8 cellular contexts compared by ENCODE assay signal in genomic region chr12:118135788-118136558, GRCh38. TPM values are rescaled to one million over a fixed set of nuclear protein-coding genes. Genes with fewer than 3 reads are reported as not detected.
A peak's percentile ranks its signal among the peaks of the same experiment; 100 is the strongest.
DNase-seq lines count a peak whose midpoint lies in the region; ATAC-seq, FAIRE-seq and TF ChIP-seq lines count a peak whose summit lies in the region.

Gene PEBP1 (plus strand): TSS chr12:118136124. CDS start chr12:118136210, 86 bp downstream.

- no peak within 1 kb of the TSS for H2BK20ac ChIP-seq in H9 (ENCODE audit: low read depth, low read length, poor library complexity, severe bottlenecking)

- no CpG with 5 or more reads among the region's 70 CpGs for WGBS in H9 (ENCODE audit: extremely low coverage, insufficient read length, low lambda C conversion rate)

- no peaks in the 10 kb centered on the region for H3K27me3 Mint-ChIP-seq in H9 (ENCODE audit: low read depth)

- H2BK5ac ChIP-seq in H9 (ENCODE audit: insufficient read length, low read length): no peak within 1 kb of the TSS

- peak; percentile 40 for FAIRE-seq in G401.6 (lab: Jason Lieb, UNC)

- H3K14ac ChIP-seq in H9 (ENCODE audit: insufficient read depth, low read length): peak within 1 kb of the TSS; percentile 85

- peak within 1 kb of the TSS; percentile 89 for H3K4me3 Mint-ChIP-seq in H9

- no peak within 1 kb of the TSS for H4K5ac ChIP-seq in H9 (ENCODE audit: insufficient read length, low read depth, low read length)

- H3K79me2 ChIP-seq in H9 (ENCODE audit: insufficient read depth, low read length): peaks cover 22% of the 10 kb centered on the region; the same call in 1 of the 2 replicates

- H3K9me3 Mint-ChIP-seq in H9: peaks cover 0 to 3% of the 10 kb centered on the region in 2 experiments; a peak in 2 of 5 replicates

- TF ChIP-seq CTCF in H9 (conservative IDR thresholded peaks at IDR 0.05) (no peak), foreskin keratinocyte (conservative IDR thresholded peaks at IDR 0.05) (peak; percentile 1)

- no peak within 1 kb of the TSS for H3K56ac ChIP-seq in H9 (ENCODE audit: insufficient read length, low read depth, low read length)

- H2BK12ac ChIP-seq in H9 (ENCODE audit: insufficient read length, low read depth, low read length): no peak within 1 kb of the TSS

- H3K4me3 ChIP-seq in MG63 (peak within 1 kb of the TSS; percentile 97), SJSA1 (peak within 1 kb of the TSS; percentile 80), neuron (ENCODE audit: low read length) (peak within 1 kb of the TSS; percentile 86)

- DNase-seq in H9 (peak; percentile 95), MG63 (peak; percentile 97), SJSA1 (ENCODE audit: low read depth in 1 of 2, low spot score in 2 of 2) (peak; percentile 76 to 92), foreskin keratinocyte (peak; percentile 61 to 80), stromal cell of bone marrow (ENCODE audit: low read depth) (peak; percentile 86)
- peak; percentile 74 to 92 (median 82) for DNase-seq in activated naive CD4-positive, alpha-beta T cell (lab: John Stamatoyannopoulos, UW)

- no peak within 1 kb of the TSS for H4K91ac ChIP-seq in H9 (ENCODE audit: insufficient read length, low read depth, low read length)

- no peak within 1 kb of the TSS for H2AK5ac ChIP-seq in H9 (ENCODE audit: insufficient read length, low read length)

- H3T11ph ChIP-seq in H9 (ENCODE audit: low read length): no peak within 1 kb of the TSS

- H3K4me1 Mint-ChIP-seq in H9: peaks cover 12 to 14% of the 10 kb centered on the region in 2 experiments

- no peak within 1 kb of the TSS for H2BK15ac ChIP-seq in H9 (ENCODE audit: low read depth, low read length)

- no peaks in the 10 kb centered on the region for H3K4me1 ChIP-seq in H9 (ENCODE audit: insufficient read depth, low read length)
- 0 out of 2 replicates have a peak, but pooled peaks cover 3% of the 10 kb centered on the region for H3K4me1 ChIP-seq in SJSA1 (replicated peaks)
- H3K4me1 ChIP-seq in foreskin keratinocyte: no peaks in the 10 kb centered on the region
- peaks cover 7% of the 10 kb centered on the region for H3K4me1 ChIP-seq in neuron (ENCODE audit: insufficient read depth, low read length)

- H3K27ac ChIP-seq in H9 (ENCODE audit: insufficient read length, low read depth, low read length) (no peak within 1 kb of the TSS), SJSA1 (peak within 1 kb of the TSS; percentile 40), foreskin keratinocyte (peak within 1 kb of the TSS; percentile 69)

- peaks cover 33 to 44% (median 34%) of the 10 kb centered on the region in 3 experiments for H3K36me3 Mint-ChIP-seq in H9 (ENCODE audit: insufficient read depth in 1 of 3, low read depth in 3 of 3)

- no peak within 1 kb of the TSS for H2AFZ ChIP-seq in H9 (ENCODE audit: low read length)
- peak within 1 kb of the TSS; percentile 90 for H2AFZ ChIP-seq in neuron (ENCODE audit: low read depth, low read length)

- no peak within 1 kb of the TSS for H3K23ac ChIP-seq in H9 (ENCODE audit: insufficient read length, low read depth, low read length)

- ATAC-seq in foreskin keratinocyte: peak; percentile 99

- no peaks in the 10 kb centered on the region for H3K27me3 ChIP-seq in H9 (ENCODE audit: insufficient read depth, low read length)
- H3K27me3 ChIP-seq in MG63: no peaks in the 10 kb centered on the region
- H3K27me3 ChIP-seq in SJSA1 (replicated peaks): no peaks in the 10 kb centered on the region
- H3K27me3 ChIP-seq in foreskin keratinocyte: no peaks in the 10 kb centered on the region
- H3K27me3 ChIP-seq in neuron (ENCODE audit: insufficient read depth, low read length): no peaks in the 10 kb centered on the region

- peak within 1 kb of the TSS; percentile 82 for H3K9ac ChIP-seq in H9 (ENCODE audit: extremely low read depth, insufficient read length, low read length)

- H3K4ac ChIP-seq in H9 (ENCODE audit: low read depth, low read length): no peak within 1 kb of the TSS; the same call in 1 of the 2 replicates

- peak within 1 kb of the TSS; percentile 68 for H3K4me2 ChIP-seq in H9 (ENCODE audit: insufficient read depth, insufficient read length, low read length)

- peak within 1 kb of the TSS; percentile 3 for H3K18ac ChIP-seq in H9 (ENCODE audit: insufficient read length, low read depth, low read length)

- H3K9me3 ChIP-seq in H9 (ENCODE audit: control insufficient read depth, low read depth, low read length): no peaks in the 10 kb centered on the region
- H3K9me3 ChIP-seq in MG63: no peaks in the 10 kb centered on the region; the same call in 1 of the 2 replicates
- no peaks in the 10 kb centered on the region for H3K9me3 ChIP-seq in SJSA1 (replicated peaks)
- H3K9me3 ChIP-seq in neuron (ENCODE audit: low read length): no peaks in the 10 kb centered on the region

- H3K23me2 ChIP-seq in H9 (ENCODE audit: insufficient read length, low read depth, low read length, poor library complexity, severe bottlenecking): peaks cover 7% of the 10 kb centered on the region

- no peak within 1 kb of the TSS for H2BK120ac ChIP-seq in H9 (ENCODE audit: low read depth, low read length, poor library complexity, severe bottlenecking)

- peak within 1 kb of the TSS; percentile 52 to 97 (median 96); a peak in 6 of 7 replicates for H3K27ac Mint-ChIP-seq in H9

- peaks cover 8% of the 10 kb centered on the region for H3K79me1 ChIP-seq in H9 (ENCODE audit: insufficient read depth, low read depth, low read length, poor library complexity, severe bottlenecking)

- H3K36me3 ChIP-seq in MG63 (peaks cover 43% of the 10 kb centered on the region), SJSA1 (peaks cover 43% of the 10 kb centered on the region), neuron (ENCODE audit: insufficient read depth, low read length) (peaks cover 32% of the 10 kb centered on the region)

- no peaks in the 10 kb centered on the region for H4K20me1 ChIP-seq in H9 (ENCODE audit: control insufficient read depth, insufficient read depth, insufficient read length)

- H4K8ac ChIP-seq in H9 (replicated peaks; ENCODE audit: insufficient read length, low read depth, low read length): no peak within 1 kb of the TSS

RNA-seq across cellular contexts. Expression of gene PEBP1, which starts in this region (rescaled TPM):
- total RNA-seq in H9 (2021) (320 and 334 TPM in 2 replicates), foreskin keratinocyte (200 and 206 TPM in 2 replicates)
- 213 and 258 TPM in 2 replicates for total RNA-seq in MG63 (2014; rRNA removed; shearing (Covaris generic); ENCODE audit: low replicate concordance)
- total RNA-seq in SJSA1 (2014; rRNA removed; shearing (Covaris generic)): 243 and 309 TPM in 2 replicates
- polyA plus RNA-seq in foreskin keratinocyte: 209 and 229 TPM in 2 replicates
